ENCODE assay signal across 8 cellular contexts in the genomic region with DNA sequence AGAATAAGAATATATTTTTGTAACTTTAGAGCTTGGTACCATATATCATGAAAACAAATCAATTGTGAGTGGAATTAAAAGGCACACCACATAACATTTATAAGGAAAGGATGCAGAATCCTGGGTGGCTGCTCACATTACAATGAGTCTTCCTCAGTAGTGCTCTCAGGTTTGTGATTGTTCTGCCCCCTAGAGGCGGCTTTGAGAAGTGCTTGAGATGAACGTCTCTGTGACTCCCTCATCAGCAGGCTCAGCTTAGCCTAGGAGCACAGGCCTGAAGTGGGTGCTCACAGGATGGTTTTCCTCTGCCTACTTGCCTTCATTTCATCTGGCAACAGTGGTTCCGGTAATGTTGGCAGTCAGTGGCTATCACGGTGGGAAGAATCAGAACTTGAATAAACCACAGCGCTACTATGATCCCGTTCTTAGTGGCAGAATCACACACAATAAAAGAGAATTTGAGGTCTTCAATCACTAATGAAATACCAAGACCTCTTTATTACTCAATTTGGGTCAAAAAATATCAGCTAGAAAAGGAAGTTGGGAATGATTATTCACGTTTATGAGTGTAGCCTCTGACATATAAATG. TPM values are rescaled to one million over a fixed set of nuclear protein-coding genes. Genes with fewer than 3 reads are reported as not detected.
DNase-seq lines count a peak whose midpoint lies in the region; ATAC-seq lines count a peak whose summit lies in the region.

No MANE protein-coding gene starts in this region.

- ATAC-seq in GM18907 (IDR thresholded peaks at IDR 0.05; ENCODE audit: unreplicated experiment) (peak; percentile 98), HG03103 (IDR thresholded peaks at IDR 0.05; ENCODE audit: low read depth, unreplicated experiment) (peak; percentile 82), left lobe of liver (peak; percentile 70)

- DNase-seq in AML-193 (lab: John Stamatoyannopoulos, UW) = peak; percentile 56 to 62
- DNase-seq in NCI-H2196 (lab: John Stamatoyannopoulos, UW; ENCODE audit: unreplicated experiment) = peak; percentile 74
- peak; percentile 47 for DNase-seq in activated CD4-positive, CD25-positive, alpha-beta regulatory T cell treated with anti-CD3 and anti-CD28 coated beads, Interleukin-2, amount 50 U/mL, for 16 hours (ENCODE audit: low read depth, low spot score)
- DNase-seq in cerebellum (ENCODE audit: low spot score) = peak; percentile 78
- peak; percentile 82 for DNase-seq in left lobe of liver (ENCODE audit: low spot score)
- peak; percentile 71 to 75 for DNase-seq in stimulated activated CD4-positive, alpha-beta T cell treated with anti-CD3 and anti-CD28 coated beads, Interleukin-4, amount 100 ng/mL, for 48 hours (ENCODE audit: low read depth in 2 of 2)

RNA-seq across cellular contexts. Expression of gene B4GALT6, which starts 38.1 kb away (rescaled TPM):
- total RNA-seq in cerebellum = 18.0 TPM
- 2.7 TPM for total RNA-seq in left lobe of liver

RNA-seq across cellular contexts. Expression of gene SLC25A52, which starts 38.2 kb away (rescaled TPM):
- total RNA-seq in cerebellum (0.45 TPM), left lobe of liver (not detected)

Comparison
In these comparisons a context has a peak if more than half of its experiments do, and no peak if none do; other contexts are left out.
1. Peak in every context shown above with its lines: DNase-seq and ATAC-seq.